8 cellular contexts compared by ENCODE assay signal in genomic region chr6:10414766-10415592, GRCh38.
DNase-seq lines count a peak whose midpoint lies in the region; ATAC-seq and TF ChIP-seq lines count a peak whose summit lies in the region.

Gene TFAP2A (minus strand): TSS chr6:10415074. CDS start chr6:10414991, 83 bp downstream.

- peaks cover 14% of the 10 kb centered on the region for H3K36me3 Mint-ChIP-seq in T-helper 2 cell treated with Interferon-gamma antibody and Interleukin-4, amounts not matched to agents 5 μg/mL and 100 μg/mL, for 36 hours (ENCODE audit: low read depth)
- peaks cover 17% of the 10 kb centered on the region for H3K36me3 Mint-ChIP-seq in stimulated activated memory B cell treated with anti-CD40 and anti-IgM and Interleukin-4, amounts not matched to agents 10 μg/mL and 1 μg/mL and 100 μg/mL, for 72 hours

- TF ChIP-seq CTCF in fibroblast of pulmonary artery (IDR thresholded peaks at IDR 0.05; ENCODE audit: low read length, missing control alignments) = peak; percentile 38

- ATAC-seq in stimulated activated memory B cell treated with anti-CD40 and anti-IgM and Interleukin-4, amounts not matched to agents 10 μg/mL and 1 μg/mL and 100 μg/mL, for 72 hours = no peak
- ATAC-seq in HG03039 (IDR thresholded peaks at IDR 0.05; ENCODE audit: unreplicated experiment) (no peak), GM21515 (IDR thresholded peaks at IDR 0.05; ENCODE audit: unreplicated experiment) (no peak)

- peak within 1 kb of the TSS; percentile 84 for H3K4me3 Mint-ChIP-seq in T-helper 2 cell treated with Interferon-gamma antibody and Interleukin-4, amounts not matched to agents 5 μg/mL and 100 μg/mL, for 36 hours
- peak within 1 kb of the TSS; percentile 93 for H3K4me3 Mint-ChIP-seq in stimulated activated memory B cell treated with anti-CD40 and anti-IgM and Interleukin-4, amounts not matched to agents 10 μg/mL and 1 μg/mL and 100 μg/mL, for 72 hours

- H3K4me3 ChIP-seq in SK-N-MC (peak within 1 kb of the TSS; percentile 89), fibroblast of pulmonary artery (replicated peaks; ENCODE audit: low read depth, low read length) (peak within 1 kb of the TSS; percentile 72)

- DNase-seq in T-helper 2 cell treated with Interferon-gamma antibody and Interleukin-4, amounts not matched to agents 5 μg/mL and 100 μg/mL, for 36 hours (ENCODE audit: low spot score) = no peak
- DNase-seq in T-helper 2 cell (no peak), SK-N-MC (ENCODE audit: low read depth, low spot score) (no peak), fibroblast of pulmonary artery (ENCODE audit: low read depth) (peak; percentile 59), activated gamma-delta T cell (lab: John Stamatoyannopoulos, UW) (no peak)

- H3K36me3 ChIP-seq in SK-N-MC (ENCODE audit: insufficient read depth, low read length) = no peaks in the 10 kb centered on the region; the same call in 1 of the 2 replicates

- peak within 1 kb of the TSS; percentile 79 for H3K9ac ChIP-seq in SK-N-MC (ENCODE audit: insufficient read length)

- peak within 1 kb of the TSS; percentile 70 for H3K27ac ChIP-seq in SK-N-MC

- H3K9me3 Mint-ChIP-seq in T-helper 2 cell treated with Interferon-gamma antibody and Interleukin-4, amounts not matched to agents 5 μg/mL and 100 μg/mL, for 36 hours = peaks cover 10% of the 10 kb centered on the region
- peaks cover 12% of the 10 kb centered on the region for H3K9me3 Mint-ChIP-seq in stimulated activated memory B cell treated with anti-CD40 and anti-IgM and Interleukin-4, amounts not matched to agents 10 μg/mL and 1 μg/mL and 100 μg/mL, for 72 hours

- peaks cover 26% of the 10 kb centered on the region for H3K4me1 Mint-ChIP-seq in T-helper 2 cell treated with Interferon-gamma antibody and Interleukin-4, amounts not matched to agents 5 μg/mL and 100 μg/mL, for 36 hours (ENCODE audit: low read depth)
- peaks cover 36% of the 10 kb centered on the region for H3K4me1 Mint-ChIP-seq in stimulated activated memory B cell treated with anti-CD40 and anti-IgM and Interleukin-4, amounts not matched to agents 10 μg/mL and 1 μg/mL and 100 μg/mL, for 72 hours

- H3K9me3 ChIP-seq in SK-N-MC (ENCODE audit: low read depth, low read length) = no peaks in the 10 kb centered on the region

- peak within 1 kb of the TSS; percentile 67 for H3K27ac Mint-ChIP-seq in T-helper 2 cell treated with Interferon-gamma antibody and Interleukin-4, amounts not matched to agents 5 μg/mL and 100 μg/mL, for 36 hours
- H3K27ac Mint-ChIP-seq in stimulated activated memory B cell treated with anti-CD40 and anti-IgM and Interleukin-4, amounts not matched to agents 10 μg/mL and 1 μg/mL and 100 μg/mL, for 72 hours = no peak within 1 kb of the TSS

- H3K27me3 Mint-ChIP-seq in T-helper 2 cell treated with Interferon-gamma antibody and Interleukin-4, amounts not matched to agents 5 μg/mL and 100 μg/mL, for 36 hours (ENCODE audit: low read depth) = peaks cover 91% of the 10 kb centered on the region
- H3K27me3 Mint-ChIP-seq in stimulated activated memory B cell treated with anti-CD40 and anti-IgM and Interleukin-4, amounts not matched to agents 10 μg/mL and 1 μg/mL and 100 μg/mL, for 72 hours = peaks cover 98% of the 10 kb centered on the region
